In the genomic region with DNA sequence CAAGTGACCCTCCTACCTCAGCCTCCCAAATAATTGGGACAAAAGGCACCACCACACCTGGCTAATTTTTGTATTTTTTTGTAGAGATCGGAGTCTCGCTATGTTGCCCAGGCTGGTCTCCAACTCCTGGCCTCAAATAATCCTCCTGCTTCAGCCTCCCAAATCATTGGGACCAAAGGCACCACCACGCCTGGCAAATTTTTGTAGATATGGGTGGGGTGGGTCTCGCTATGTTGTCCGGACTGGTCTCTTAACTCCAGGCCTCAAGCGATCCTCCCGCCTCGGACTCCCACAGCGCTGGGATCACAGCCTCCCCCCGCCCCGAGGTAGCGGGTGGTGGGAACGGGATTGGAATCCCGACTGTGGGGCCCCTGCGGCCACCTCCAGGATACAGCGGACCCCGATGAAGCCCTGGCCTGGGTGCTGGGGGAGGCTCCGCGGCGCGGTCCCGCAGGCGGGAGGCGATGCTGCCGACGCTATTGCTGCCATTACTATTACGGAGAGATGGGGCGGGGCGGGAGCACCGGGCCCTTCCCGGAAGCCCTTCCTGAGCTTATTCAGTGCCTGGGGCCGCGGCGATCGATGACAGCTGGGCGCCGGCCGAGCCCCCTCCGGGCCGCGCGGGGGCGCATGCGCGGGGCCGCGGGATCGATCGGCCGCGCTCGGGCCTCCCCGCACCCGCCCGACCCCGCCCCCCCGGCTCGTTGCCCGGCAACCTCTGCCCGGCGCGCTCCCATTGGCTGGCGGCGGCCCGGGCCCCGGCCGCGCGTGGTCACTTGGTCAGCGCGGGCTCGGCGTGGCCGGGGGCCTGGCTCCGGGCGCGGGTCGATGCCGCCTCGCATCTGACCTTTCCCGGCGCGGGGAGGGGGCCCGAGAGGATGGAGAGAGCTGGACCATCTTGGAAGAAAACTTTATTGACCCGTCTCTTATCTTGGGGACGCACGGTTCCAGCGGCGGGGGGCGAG, we compare ENCODE assay signal across 8 cellular contexts. TPM values are rescaled to one million over a fixed set of nuclear protein-coding genes. Genes with fewer than 3 reads are reported as not detected.
A peak's percentile ranks its signal among the peaks of the same experiment; 100 is the strongest.
DNase-seq lines count a peak whose midpoint lies in the region; ATAC-seq and TF ChIP-seq lines count a peak whose summit lies in the region.

No MANE protein-coding gene starts in this region.

- ATAC-seq in SK-N-SH treated with all-trans-retinoic acid at 6 μM for 48 hours (peak; percentile 78), GM18867 (IDR thresholded peaks at IDR 0.05; ENCODE audit: unreplicated experiment) (no peak), HG03457 (IDR thresholded peaks at IDR 0.05; ENCODE audit: unreplicated experiment) (no peak)

- peaks cover 0 to 10% (median 4%) of the 10 kb centered on the region in 4 donors for H3K4me1 ChIP-seq in liver (ENCODE audit: control insufficient read depth in 4 of 4, insufficient read depth in 4 of 4, low read length in 3 of 4)

- H3K9ac ChIP-seq in liver (ENCODE audit: low read depth in 1 of 2, low read length in 2 of 2) = no peak overlapping the region

- TF ChIP-seq CTCF in liver (IDR thresholded peaks at IDR 0.05; ENCODE audit: low read depth, low read length, missing input control) = no peak

- H3K4me3 ChIP-seq in liver (ENCODE audit: low read depth in 1 of 3, low read length in 3 of 3) = peak overlapping the region in 2 of 3 donors; percentile 35 to 52

- no peak for TF ChIP-seq RAD21 in liver (IDR thresholded peaks at IDR 0.05)

- DNase-seq in AG08395 (ENCODE audit: low spot score) = peak; percentile 98
- peak; percentile 36 for DNase-seq in HCEC 1CT
- DNase-seq in dedifferentiated amniotic fluid mesenchymal stem cell (ENCODE audit: extremely low spot score) = peak; percentile 25
- peak in 2 of 3 experiments; percentile 1 to 18 for DNase-seq in stimulated activated CD4-positive, alpha-beta T cell treated with anti-CD3 and anti-CD28 coated beads, TNF-alpha, amount 100 ng/mL, for 4 hours (ENCODE audit: low read depth in 3 of 3)

- no peaks in the 10 kb centered on the region for H3K36me3 ChIP-seq in liver (ENCODE audit: control insufficient read depth in 4 of 4, insufficient read depth in 3 of 4, low read depth in 1 of 4, low read length in 3 of 4)

- peaks cover 0 to 6% (median 2%) of the 10 kb centered on the region in 4 donors for H3K27me3 ChIP-seq in liver (ENCODE audit: control insufficient read depth in 4 of 4, insufficient read depth in 4 of 4, low read length in 3 of 4)

- H3K27ac ChIP-seq in liver (ENCODE audit: low read depth in 1 of 2, low read length in 2 of 2) = no peak overlapping the region

- H3K9me3 ChIP-seq in liver (ENCODE audit: control insufficient read depth in 4 of 4, low read length in 3 of 4) = no peaks in the 10 kb centered on the region

- 11% methylated on average over 90 of the region's 90 CpGs for WGBS in liver

TF ChIP-seq in SK-N-SH treated with all-trans-retinoic acid at 6 μM for 48 hours, 23 proteins besides CTCF, POLR2A, EP300 and RAD21 (continues in another document):
- TF ChIP-seq, protein P1, sequence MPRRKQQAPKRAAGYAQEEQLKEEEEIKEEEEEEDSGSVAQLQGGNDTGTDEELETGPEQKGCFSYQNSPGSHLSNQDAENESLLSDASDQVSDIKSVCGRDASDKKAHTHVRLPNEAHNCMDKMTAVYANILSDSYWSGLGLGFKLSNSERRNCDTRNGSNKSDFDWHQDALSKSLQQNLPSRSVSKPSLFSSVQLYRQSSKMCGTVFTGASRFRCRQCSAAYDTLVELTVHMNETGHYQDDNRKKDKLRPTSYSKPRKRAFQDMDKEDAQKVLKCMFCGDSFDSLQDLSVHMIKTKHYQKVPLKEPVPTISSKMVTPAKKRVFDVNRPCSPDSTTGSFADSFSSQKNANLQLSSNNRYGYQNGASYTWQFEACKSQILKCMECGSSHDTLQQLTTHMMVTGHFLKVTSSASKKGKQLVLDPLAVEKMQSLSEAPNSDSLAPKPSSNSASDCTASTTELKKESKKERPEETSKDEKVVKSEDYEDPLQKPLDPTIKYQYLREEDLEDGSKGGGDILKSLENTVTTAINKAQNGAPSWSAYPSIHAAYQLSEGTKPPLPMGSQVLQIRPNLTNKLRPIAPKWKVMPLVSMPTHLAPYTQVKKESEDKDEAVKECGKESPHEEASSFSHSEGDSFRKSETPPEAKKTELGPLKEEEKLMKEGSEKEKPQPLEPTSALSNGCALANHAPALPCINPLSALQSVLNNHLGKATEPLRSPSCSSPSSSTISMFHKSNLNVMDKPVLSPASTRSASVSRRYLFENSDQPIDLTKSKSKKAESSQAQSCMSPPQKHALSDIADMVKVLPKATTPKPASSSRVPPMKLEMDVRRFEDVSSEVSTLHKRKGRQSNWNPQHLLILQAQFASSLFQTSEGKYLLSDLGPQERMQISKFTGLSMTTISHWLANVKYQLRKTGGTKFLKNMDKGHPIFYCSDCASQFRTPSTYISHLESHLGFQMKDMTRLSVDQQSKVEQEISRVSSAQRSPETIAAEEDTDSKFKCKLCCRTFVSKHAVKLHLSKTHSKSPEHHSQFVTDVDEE (CRISPR knock-in tag; IDR thresholded peaks at IDR 0.05) = no peak
- TF ChIP-seq, protein P2, sequence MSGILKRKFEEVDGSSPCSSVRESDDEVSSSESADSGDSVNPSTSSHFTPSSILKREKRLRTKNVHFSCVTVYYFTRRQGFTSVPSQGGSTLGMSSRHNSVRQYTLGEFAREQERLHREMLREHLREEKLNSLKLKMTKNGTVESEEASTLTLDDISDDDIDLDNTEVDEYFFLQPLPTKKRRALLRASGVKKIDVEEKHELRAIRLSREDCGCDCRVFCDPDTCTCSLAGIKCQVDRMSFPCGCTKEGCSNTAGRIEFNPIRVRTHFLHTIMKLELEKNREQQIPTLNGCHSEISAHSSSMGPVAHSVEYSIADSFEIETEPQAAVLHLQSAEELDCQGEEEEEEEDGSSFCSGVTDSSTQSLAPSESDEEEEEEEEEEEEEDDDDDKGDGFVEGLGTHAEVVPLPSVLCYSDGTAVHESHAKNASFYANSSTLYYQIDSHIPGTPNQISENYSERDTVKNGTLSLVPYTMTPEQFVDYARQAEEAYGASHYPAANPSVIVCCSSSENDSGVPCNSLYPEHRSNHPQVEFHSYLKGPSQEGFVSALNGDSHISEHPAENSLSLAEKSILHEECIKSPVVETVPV (CRISPR knock-in tag; IDR thresholded peaks at IDR 0.05) = no peak

TF ChIP-seq in liver, 16 proteins besides CTCF, POLR2A, EP300 and RAD21 (continues in another document):
- TF ChIP-seq FOXA1 (IDR thresholded peaks at IDR 0.05) = no peak
- no peak for TF ChIP-seq EGR1 (IDR thresholded peaks at IDR 0.05; ENCODE audit: low read depth in 2 of 2)
- no peak for TF ChIP-seq YY1 (IDR thresholded peaks at IDR 0.05)
- TF ChIP-seq, protein P3, sequence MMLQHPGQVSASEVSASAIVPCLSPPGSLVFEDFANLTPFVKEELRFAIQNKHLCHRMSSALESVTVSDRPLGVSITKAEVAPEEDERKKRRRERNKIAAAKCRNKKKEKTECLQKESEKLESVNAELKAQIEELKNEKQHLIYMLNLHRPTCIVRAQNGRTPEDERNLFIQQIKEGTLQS (IDR thresholded peaks at IDR 0.05) = no peak
- no peak for TF ChIP-seq SP1 (IDR thresholded peaks at IDR 0.05)
- TF ChIP-seq, protein P4, sequence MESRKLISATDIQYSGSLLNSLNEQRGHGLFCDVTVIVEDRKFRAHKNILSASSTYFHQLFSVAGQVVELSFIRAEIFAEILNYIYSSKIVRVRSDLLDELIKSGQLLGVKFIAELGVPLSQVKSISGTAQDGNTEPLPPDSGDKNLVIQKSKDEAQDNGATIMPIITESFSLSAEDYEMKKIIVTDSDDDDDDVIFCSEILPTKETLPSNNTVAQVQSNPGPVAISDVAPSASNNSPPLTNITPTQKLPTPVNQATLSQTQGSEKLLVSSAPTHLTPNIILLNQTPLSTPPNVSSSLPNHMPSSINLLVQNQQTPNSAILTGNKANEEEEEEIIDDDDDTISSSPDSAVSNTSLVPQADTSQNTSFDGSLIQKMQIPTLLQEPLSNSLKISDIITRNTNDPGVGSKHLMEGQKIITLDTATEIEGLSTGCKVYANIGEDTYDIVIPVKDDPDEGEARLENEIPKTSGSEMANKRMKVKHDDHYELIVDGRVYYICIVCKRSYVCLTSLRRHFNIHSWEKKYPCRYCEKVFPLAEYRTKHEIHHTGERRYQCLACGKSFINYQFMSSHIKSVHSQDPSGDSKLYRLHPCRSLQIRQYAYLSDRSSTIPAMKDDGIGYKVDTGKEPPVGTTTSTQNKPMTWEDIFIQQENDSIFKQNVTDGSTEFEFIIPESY (IDR thresholded peaks at IDR 0.05) = no peak
- no peak for TF ChIP-seq RXRA (IDR thresholded peaks at IDR 0.05)
- no peak for TF ChIP-seq NR2F2 (IDR thresholded peaks at IDR 0.05)
- TF ChIP-seq TAF1 (conservative IDR thresholded peaks at IDR 0.05) = no peak
- TF ChIP-seq GABPA (IDR thresholded peaks at IDR 0.05 in 1 of 2, conservative IDR thresholded peaks at IDR 0.05 in 1 of 2) = no peak
- no peak for TF ChIP-seq HNF4A (conservative IDR thresholded peaks at IDR 0.05)
- TF ChIP-seq, protein P5, sequence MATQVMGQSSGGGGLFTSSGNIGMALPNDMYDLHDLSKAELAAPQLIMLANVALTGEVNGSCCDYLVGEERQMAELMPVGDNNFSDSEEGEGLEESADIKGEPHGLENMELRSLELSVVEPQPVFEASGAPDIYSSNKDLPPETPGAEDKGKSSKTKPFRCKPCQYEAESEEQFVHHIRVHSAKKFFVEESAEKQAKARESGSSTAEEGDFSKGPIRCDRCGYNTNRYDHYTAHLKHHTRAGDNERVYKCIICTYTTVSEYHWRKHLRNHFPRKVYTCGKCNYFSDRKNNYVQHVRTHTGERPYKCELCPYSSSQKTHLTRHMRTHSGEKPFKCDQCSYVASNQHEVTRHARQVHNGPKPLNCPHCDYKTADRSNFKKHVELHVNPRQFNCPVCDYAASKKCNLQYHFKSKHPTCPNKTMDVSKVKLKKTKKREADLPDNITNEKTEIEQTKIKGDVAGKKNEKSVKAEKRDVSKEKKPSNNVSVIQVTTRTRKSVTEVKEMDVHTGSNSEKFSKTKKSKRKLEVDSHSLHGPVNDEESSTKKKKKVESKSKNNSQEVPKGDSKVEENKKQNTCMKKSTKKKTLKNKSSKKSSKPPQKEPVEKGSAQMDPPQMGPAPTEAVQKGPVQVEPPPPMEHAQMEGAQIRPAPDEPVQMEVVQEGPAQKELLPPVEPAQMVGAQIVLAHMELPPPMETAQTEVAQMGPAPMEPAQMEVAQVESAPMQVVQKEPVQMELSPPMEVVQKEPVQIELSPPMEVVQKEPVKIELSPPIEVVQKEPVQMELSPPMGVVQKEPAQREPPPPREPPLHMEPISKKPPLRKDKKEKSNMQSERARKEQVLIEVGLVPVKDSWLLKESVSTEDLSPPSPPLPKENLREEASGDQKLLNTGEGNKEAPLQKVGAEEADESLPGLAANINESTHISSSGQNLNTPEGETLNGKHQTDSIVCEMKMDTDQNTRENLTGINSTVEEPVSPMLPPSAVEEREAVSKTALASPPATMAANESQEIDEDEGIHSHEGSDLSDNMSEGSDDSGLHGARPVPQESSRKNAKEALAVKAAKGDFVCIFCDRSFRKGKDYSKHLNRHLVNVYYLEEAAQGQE (IDR thresholded peaks at IDR 0.05) = no peak
- no peak for TF ChIP-seq HNF4G (IDR thresholded peaks at IDR 0.05)
- no peak for TF ChIP-seq FOXA2 (IDR thresholded peaks at IDR 0.05)
- TF ChIP-seq JUND (IDR thresholded peaks at IDR 0.05) = no peak

RNA-seq across cellular contexts. Expression of a gene that starts 27.9 kb away (rescaled TPM):
- total RNA-seq in liver = not detected
- polyA plus RNA-seq in liver = not detected

Comparison
In these comparisons a context has a peak if more than half of its experiments do, and no peak if none do; other contexts are left out.
1. DNase-seq: peak in every context shown above with its lines; median percentile 98 in AG08395; 36 in HCEC 1CT; 25 in dedifferentiated amniotic fluid mesenchymal stem cell; 10 in stimulated activated CD4-positive, alpha-beta T cell treated with anti-CD3 and anti-CD28 coated beads, TNF-alpha, amount 100 ng/mL, for 4 hours.